Comparison of ENCODE assay signal across 1 cellular context in genomic region chr2:27320958-27321543, GRCh38.
TF ChIP-seq lines count a peak whose summit lies in the region.

No MANE protein-coding gene starts in this region.

TF ChIP-seq in K562, 482 proteins besides CTCF, POLR2A, EP300 and RAD21 (continued from another document and continues in another):
- TF ChIP-seq CREB3L1 (IDR thresholded peaks at IDR 0.05; ENCODE audit: borderline replicate concordance, low read depth) (peak; percentile 70; the same call in 1 of the 2 replicates), ZSCAN32 (CRISPR knock-in tag; IDR thresholded peaks at IDR 0.05) (no peak), EGR1 (conservative IDR thresholded peaks at IDR 0.05) (no peak), ZNF75A (CRISPR knock-in tag; IDR thresholded peaks at IDR 0.05) (no peak), EHMT2 (IDR thresholded peaks at IDR 0.05) (no peak), KLF10 (CRISPR knock-in tag; IDR thresholded peaks at IDR 0.05) (no peak), GTF2B (IDR thresholded peaks at IDR 0.05; ENCODE audit: extremely low read depth, insufficient read length) (no peak), ZFP1 (CRISPR knock-in tag; IDR thresholded peaks at IDR 0.05) (no peak), PTRF (tag; IDR thresholded peaks at IDR 0.05) (no peak), KDM2B (CRISPR knock-in tag; IDR thresholded peaks at IDR 0.05) (no peak), ADNP (tag; IDR thresholded peaks at IDR 0.05) (no peak), ZNF277 (CRISPR knock-in tag; IDR thresholded peaks at IDR 0.05; ENCODE audit: borderline replicate concordance) (no peak), ZNF224 (CRISPR knock-in tag; IDR thresholded peaks at IDR 0.05) (no peak), CTBP1 (IDR thresholded peaks at IDR 0.05; ENCODE audit: borderline replicate concordance) (peak; percentile 93), ZNF699 (CRISPR knock-in tag; IDR thresholded peaks at IDR 0.05; ENCODE audit: insufficient replicate concordance) (no peak), TFAM (CRISPR knock-in tag; conservative IDR thresholded peaks at IDR 0.05) (no peak), ARNT (IDR thresholded peaks at IDR 0.05) (0 out of 4 replicates have a peak, but pooled peaks of 1 of the 2 experiments have one; percentile 48), CAMTA2 (CRISPR knock-in tag; conservative IDR thresholded peaks at IDR 0.05) (no peak), CBX2 (IDR thresholded peaks at IDR 0.05; ENCODE audit: insufficient read depth, low read length, poor library complexity, severe bottlenecking) (no peak), HNRNPUL1 (IDR thresholded peaks at IDR 0.05; ENCODE audit: low read length) (no peak), GATAD2B (IDR thresholded peaks at IDR 0.05; ENCODE audit: borderline replicate concordance) (no peak), ZNF232 (CRISPR knock-in tag; IDR thresholded peaks at IDR 0.05) (no peak), CLOCK (CRISPR knock-in tag; IDR thresholded peaks at IDR 0.05; ENCODE audit: borderline replicate concordance) (no peak), BRF1 (IDR thresholded peaks at IDR 0.05; ENCODE audit: borderline replicate concordance, extremely low read depth, insufficient read length) (no peak), MAFG (tag; conservative IDR thresholded peaks at IDR 0.05) (no peak), ZMIZ1 (IDR thresholded peaks at IDR 0.05; ENCODE audit: low read depth in 2 of 2, low read length in 2 of 2) (no peak), CHAMP1 (IDR thresholded peaks at IDR 0.05) (no peak), ZNF184 (CRISPR knock-in tag; IDR thresholded peaks at IDR 0.05) (no peak), HNRNPLL (IDR thresholded peaks at IDR 0.05; ENCODE audit: low read depth, low read length, poor library complexity, severe bottlenecking) (no peak), ZNF584 (CRISPR knock-in tag; IDR thresholded peaks at IDR 0.05; ENCODE audit: low read depth) (no peak), FOXM1 (IDR thresholded peaks at IDR 0.05; ENCODE audit: low read depth) (no peak), FOXM1 (CRISPR knock-in tag; IDR thresholded peaks at IDR 0.05; ENCODE audit: low read depth) (no peak), NFYB (IDR thresholded peaks at IDR 0.05; ENCODE audit: extremely low read depth, insufficient read length) (no peak), SREBF2 (CRISPR knock-in tag; IDR thresholded peaks at IDR 0.05) (no peak), HMGN3 (IDR thresholded peaks at IDR 0.05; ENCODE audit: borderline replicate concordance, extremely low read depth, insufficient read length, low read depth, low read length) (no peak), ZNF23 (CRISPR knock-in tag; IDR thresholded peaks at IDR 0.05) (no peak), ZNF398 (CRISPR knock-in tag; IDR thresholded peaks at IDR 0.05) (no peak), RBFOX2 (IDR thresholded peaks at IDR 0.05; ENCODE audit: low read depth, low read length) (no peak), ZNF778 (CRISPR knock-in tag; IDR thresholded peaks at IDR 0.05) (no peak), ZBTB9 (CRISPR knock-in tag; IDR thresholded peaks at IDR 0.05) (no peak), RFX5 (IDR thresholded peaks at IDR 0.05; ENCODE audit: low read depth, low read length) (no peak), DDX20 (tag; IDR thresholded peaks at IDR 0.05; ENCODE audit: low read depth) (no peak), JUND (IDR thresholded peaks at IDR 0.05; ENCODE audit: borderline replicate concordance, low read depth, low read length) (peak; percentile 100), JUND (tag; IDR thresholded peaks at IDR 0.05; ENCODE audit: borderline replicate concordance, low read depth, low read length) (peak; percentile 99), TGIF2 (CRISPR knock-in tag; IDR thresholded peaks at IDR 0.05) (no peak), VEZF1 (CRISPR knock-in tag; IDR thresholded peaks at IDR 0.05) (0 out of 2 replicates have a peak, but pooled peaks have one; percentile 20), ZKSCAN8 (CRISPR knock-in tag; IDR thresholded peaks at IDR 0.05) (no peak), SLC30A9 (CRISPR knock-in tag; IDR thresholded peaks at IDR 0.05) (no peak), MAFK (IDR thresholded peaks at IDR 0.05; ENCODE audit: low read length) (no peak), PHB (CRISPR knock-in tag; IDR thresholded peaks at IDR 0.05) (no peak), USF1 (CRISPR knock-in tag; IDR thresholded peaks at IDR 0.05) (no peak), SRF (CRISPR knock-in tag; IDR thresholded peaks at IDR 0.05) (no peak), LARP7 (IDR thresholded peaks at IDR 0.05) (no peak), XRCC4 (IDR thresholded peaks at IDR 0.05; ENCODE audit: extremely low read depth, insufficient read depth, insufficient read length) (no peak), TBP (optimal IDR thresholded peaks at IDR 0.05; ENCODE audit: low read depth, low read length) (no peak), STAT5A (IDR thresholded peaks at IDR 0.05; ENCODE audit: borderline replicate concordance, low read length) (no peak)
